ENCODE assay signal across 12 cellular contexts in genomic region chr3:190016966-190017365, GRCh38.
DNase-seq lines count a peak whose midpoint lies in the region; ATAC-seq, FAIRE-seq and TF ChIP-seq lines count a peak whose summit lies in the region.
"Had no signal": no experiment of that assay in that cellular context is flagged by ENCODE, and none has a peak within 500 bp of the region (broad histone marks: within the 10 kb centered on the region; RNA-seq: fewer than 3 reads in every experiment).

No MANE protein-coding gene starts in this region.

- H3K36me3 ChIP-seq in trophoblast cell (ENCODE audit: control insufficient read depth in 1 of 2, insufficient read depth in 2 of 2, low read length in 2 of 2) = no peaks in the 10 kb centered on the region
- H3K36me3 ChIP-seq: BLaER1 had no signal

- POLR2A ChIA-PET in WTC11 (lab: Charles Lee) = no interaction called here

- no peaks in the 10 kb centered on the region for H3K27me3 Mint-ChIP-seq in WTC11 (ENCODE audit: low read depth)
- H3K27me3 Mint-ChIP-seq in nephron (ENCODE audit: low read depth) = no peaks in the 10 kb centered on the region

- H3K27ac ChIP-seq in trophoblast cell (ENCODE audit: low read depth, low read length) = no peak overlapping the region
- H3K27ac ChIP-seq: BLaER1 had no signal

- peaks cover 1% of the 10 kb centered on the region for H3K79me2 ChIP-seq in trophoblast cell (ENCODE audit: control insufficient read depth, insufficient read depth, low read length, poor library complexity)

- H3K27ac Mint-ChIP-seq in WTC11 (peak overlapping the region; percentile 58; the same call in 1 of the 2 replicates), nephron (peak overlapping the region; percentile 67 to 74 (median 74))
- H3K27ac Mint-ChIP-seq: CD8-positive, alpha-beta memory T cell had no signal

- no peak overlapping the region for H4K8ac ChIP-seq in trophoblast cell (ENCODE audit: low read depth, low read length)

- H3K4me1 ChIP-seq in trophoblast cell (ENCODE audit: control insufficient read depth in 1 of 2, insufficient read depth in 2 of 2, low read length in 2 of 2) = peaks cover 10 to 16% of the 10 kb centered on the region in 2 experiments
- H3K4me1 ChIP-seq: BLaER1 had no signal

- H3K4me2 ChIP-seq in trophoblast cell (ENCODE audit: low read length) = no peak overlapping the region
- H3K4me2 ChIP-seq: BLaER1 had no signal

- DNase-seq in H54 (ENCODE audit: insufficient read length, low spot score) (no peak), WTC11 (ENCODE audit: low spot score) (no peak), COLO668 (lab: John Stamatoyannopoulos, UW; ENCODE audit: unreplicated experiment) (no peak), AG20443 (ENCODE audit: low spot score) (no peak), trophoblast cell (no peak)
- DNase-seq: AML-193; CD8-positive, alpha-beta memory T cell; GF-D8; KG1 had no signal

- no peak overlapping the region for H3K23ac ChIP-seq in trophoblast cell (ENCODE audit: low read length)

- H2BK12ac ChIP-seq in trophoblast cell (ENCODE audit: low read length) = no peak overlapping the region

- no peak overlapping the region for H4K12ac ChIP-seq in trophoblast cell (ENCODE audit: low read depth, low read length)

- no peak for TF ChIP-seq POLR2A in H54 (IDR thresholded peaks at IDR 0.05; ENCODE audit: low read depth, low read length)

- no peak overlapping the region for H3K9ac ChIP-seq in trophoblast cell (ENCODE audit: low read length)
- H3K9ac ChIP-seq: BLaER1 had no signal

- TF ChIP-seq CTCF in WTC11 (IDR thresholded peaks at IDR 0.05) = no peak
- TF ChIP-seq CTCF in nephron (IDR thresholded peaks at IDR 0.05; ENCODE audit: unreplicated experiment in 3 of 3) = no peak

- no peak overlapping the region for H3K14ac ChIP-seq in trophoblast cell (ENCODE audit: low read length)

- no peak overlapping the region for H2BK120ac ChIP-seq in trophoblast cell (ENCODE audit: insufficient read depth, low read length, poor library complexity)

- H3K9me3 ChIP-seq in trophoblast cell (ENCODE audit: insufficient read depth, low read depth, low read length) = no peaks in the 10 kb centered on the region
- H3K9me3 ChIP-seq: BLaER1 had no signal

- no peak overlapping the region for H2AK5ac ChIP-seq in trophoblast cell (ENCODE audit: low read length)

- H3K4me1 Mint-ChIP-seq in WTC11 = peaks cover 61% of the 10 kb centered on the region
- H3K4me1 Mint-ChIP-seq in nephron = peaks cover 83% of the 10 kb centered on the region
- H3K4me1 Mint-ChIP-seq: CD8-positive, alpha-beta memory T cell had no signal

- no peak overlapping the region for H4K91ac ChIP-seq in trophoblast cell (ENCODE audit: low read depth, low read length)

- H3K9me3 Mint-ChIP-seq in WTC11 = no peaks in the 10 kb centered on the region
- no peaks in the 10 kb centered on the region for H3K9me3 Mint-ChIP-seq in nephron
- H3K9me3 Mint-ChIP-seq: CD8-positive, alpha-beta memory T cell had no signal

- H3K36me3 Mint-ChIP-seq in WTC11 (no peaks in the 10 kb centered on the region), nephron (ENCODE audit: low read depth) (peaks cover 5% of the 10 kb centered on the region)
- H3K36me3 Mint-ChIP-seq: CD8-positive, alpha-beta memory T cell had no signal

- no peak overlapping the region for H3K18ac ChIP-seq in trophoblast cell (ENCODE audit: low read length)

- CTCF ChIA-PET in WTC11 (lab: Charles Lee) = no interaction called here

- H3K4me3 ChIP-seq in trophoblast cell (ENCODE audit: low read depth, low read length) = no peak overlapping the region
- H3K4me3 ChIP-seq: BLaER1 had no signal

- peak; percentile 66 for FAIRE-seq in H54 (lab: Jason Lieb, UNC)

- no peak overlapping the region for H3K4ac ChIP-seq in trophoblast cell (ENCODE audit: low read depth, low read length)

- no peaks in the 10 kb centered on the region for H3K27me3 ChIP-seq in trophoblast cell (ENCODE audit: insufficient read depth, low read length)
- H3K27me3 ChIP-seq: BLaER1 had no signal

- ATAC-seq in WTC11 (no peak), GM21381 (IDR thresholded peaks at IDR 0.05; ENCODE audit: unreplicated experiment) (no peak)

- no peak overlapping the region for H2AFZ ChIP-seq in trophoblast cell (ENCODE audit: insufficient read depth, low read length, poor library complexity)

- peaks cover 10% of the 10 kb centered on the region for H3K79me1 ChIP-seq in trophoblast cell (ENCODE audit: low read length)

- H2BK5ac ChIP-seq in trophoblast cell (ENCODE audit: low read depth, low read length, poor library complexity) = no peak overlapping the region

- H3K4me3 Mint-ChIP-seq in WTC11 (no peak overlapping the region), nephron (peak overlapping the region in 1 of 3 experiments; percentile 32)
- H3K4me3 Mint-ChIP-seq: CD8-positive, alpha-beta memory T cell had no signal

TF ChIP-seq in WTC11, 78 proteins besides CTCF, POLR2A, EP300 and RAD21:
- TF ChIP-seq ESRRA (CRISPR knock-in tag; IDR thresholded peaks at IDR 0.05; ENCODE audit: borderline replicate concordance) = no peak
- TF ChIP-seq, protein P1, sequence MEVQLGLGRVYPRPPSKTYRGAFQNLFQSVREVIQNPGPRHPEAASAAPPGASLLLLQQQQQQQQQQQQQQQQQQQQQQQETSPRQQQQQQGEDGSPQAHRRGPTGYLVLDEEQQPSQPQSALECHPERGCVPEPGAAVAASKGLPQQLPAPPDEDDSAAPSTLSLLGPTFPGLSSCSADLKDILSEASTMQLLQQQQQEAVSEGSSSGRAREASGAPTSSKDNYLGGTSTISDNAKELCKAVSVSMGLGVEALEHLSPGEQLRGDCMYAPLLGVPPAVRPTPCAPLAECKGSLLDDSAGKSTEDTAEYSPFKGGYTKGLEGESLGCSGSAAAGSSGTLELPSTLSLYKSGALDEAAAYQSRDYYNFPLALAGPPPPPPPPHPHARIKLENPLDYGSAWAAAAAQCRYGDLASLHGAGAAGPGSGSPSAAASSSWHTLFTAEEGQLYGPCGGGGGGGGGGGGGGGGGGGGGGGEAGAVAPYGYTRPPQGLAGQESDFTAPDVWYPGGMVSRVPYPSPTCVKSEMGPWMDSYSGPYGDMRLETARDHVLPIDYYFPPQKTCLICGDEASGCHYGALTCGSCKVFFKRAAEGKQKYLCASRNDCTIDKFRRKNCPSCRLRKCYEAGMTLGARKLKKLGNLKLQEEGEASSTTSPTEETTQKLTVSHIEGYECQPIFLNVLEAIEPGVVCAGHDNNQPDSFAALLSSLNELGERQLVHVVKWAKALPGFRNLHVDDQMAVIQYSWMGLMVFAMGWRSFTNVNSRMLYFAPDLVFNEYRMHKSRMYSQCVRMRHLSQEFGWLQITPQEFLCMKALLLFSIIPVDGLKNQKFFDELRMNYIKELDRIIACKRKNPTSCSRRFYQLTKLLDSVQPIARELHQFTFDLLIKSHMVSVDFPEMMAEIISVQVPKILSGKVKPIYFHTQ (CRISPR knock-in tag; IDR thresholded peaks at IDR 0.05) = no peak
TF ChIP-seq in WTC11: peak in this region for 0.
